ENCODE assay signal across 8 cellular contexts in genomic region chr6:163180874-163181541, GRCh38.
DNase-seq lines count a peak whose midpoint lies in the region; ATAC-seq and TF ChIP-seq lines count a peak whose summit lies in the region.

No MANE protein-coding gene starts in this region.

- H3K27me3 ChIP-seq in Peyer's patch (no peaks in the 10 kb centered on the region), fibroblast of lung (ENCODE audit: control insufficient read depth, insufficient read depth, low read length) (no peaks in the 10 kb centered on the region), SK-N-SH (ENCODE audit: insufficient read depth) (no peaks in the 10 kb centered on the region)

- no peaks in the 10 kb centered on the region for H3K79me2 ChIP-seq in fibroblast of lung (ENCODE audit: control insufficient read depth, insufficient read depth, low read length)
- H3K79me2 ChIP-seq in SK-N-SH (ENCODE audit: insufficient read depth) = no peaks in the 10 kb centered on the region

- POLR2A ChIA-PET in SK-N-SH (lab: Yijun Ruan, JAX) = no interaction called here

- 68% methylated on average over 14 of the region's 17 CpGs for WGBS in SK-N-SH (ENCODE audit: low lambda C conversion rate)

- H3K27ac ChIP-seq in Peyer's patch (no peak overlapping the region), fibroblast of lung (ENCODE audit: insufficient read depth, low read length) (no peak overlapping the region), SK-N-SH (ENCODE audit: low read depth in 2 of 2, low read length in 1 of 2) (no peak overlapping the region)

- CTCF ChIA-PET in SK-N-SH (lab: Yijun Ruan, JAX) = interaction anchor here (1.0 kb wide), 1 partner anchor 11 kb away, joined by 3 read pairs; no protein-coding TSS in a partner anchor

- H3K36me3 ChIP-seq in Peyer's patch (no peaks in the 10 kb centered on the region), fibroblast of lung (ENCODE audit: control insufficient read depth, insufficient read depth, low read length) (no peaks in the 10 kb centered on the region), SK-N-SH (replicated peaks in 1 of 2; ENCODE audit: control insufficient read depth in 1 of 2, insufficient read depth in 2 of 2, low read length in 1 of 2) (no peaks in the 10 kb centered on the region)

- H3K4me3 Mint-ChIP-seq in nephron = no peak overlapping the region
- no peak overlapping the region for H3K4me3 Mint-ChIP-seq in activated T-helper 1 cell treated with anti-CD3 and anti-CD28 coated beads, Interleukin-12 subunit alpha, Interleukin-12 subunit beta, Interleukin-2, Interleukin-4 antibody, amounts not matched to agents 30 ng/mL and 10 ng/mL and 1 ng/mL, durations not matched to agents 14 hours and 24 hours and 36 hours

- H3K9ac ChIP-seq in fibroblast of lung (ENCODE audit: insufficient read depth, low read length) = no peak overlapping the region
- H3K9ac ChIP-seq in SK-N-SH = no peak overlapping the region

- no peak for TF ChIP-seq RAD21 in SK-N-SH (IDR thresholded peaks at IDR 0.05; ENCODE audit: low read length)

- no peak for ATAC-seq in GM21717 (IDR thresholded peaks at IDR 0.05; ENCODE audit: unreplicated experiment)

- DNase-seq in NCI-H345 (lab: John Stamatoyannopoulos, UW) (peak; percentile 3), NCI-H345 treated with DMSO at 0.1 percent for 48 hours (lab: John Stamatoyannopoulos, UW; ENCODE audit: unreplicated experiment) (no peak), Peyer's patch (peak in 1 of 3 donors; percentile 53), fibroblast of lung (ENCODE audit: low read depth in 2 of 2) (peak; percentile 56 to 74), SK-N-SH (no peak)
- no peak for DNase-seq in activated T-helper 1 cell treated with anti-CD3 and anti-CD28 coated beads, Interleukin-12 subunit alpha, Interleukin-12 subunit beta, Interleukin-2, Interleukin-4 antibody, amounts not matched to agents 30 ng/mL and 10 ng/mL and 1 ng/mL, durations not matched to agents 14 hours and 24 hours and 36 hours (ENCODE audit: low spot score)

- H3K4me1 Mint-ChIP-seq in nephron = peaks cover 12% of the 10 kb centered on the region
- no peaks in the 10 kb centered on the region for H3K4me1 Mint-ChIP-seq in activated T-helper 1 cell treated with anti-CD3 and anti-CD28 coated beads, Interleukin-12 subunit alpha, Interleukin-12 subunit beta, Interleukin-2, Interleukin-4 antibody, amounts not matched to agents 30 ng/mL and 10 ng/mL and 1 ng/mL, durations not matched to agents 14 hours and 24 hours and 36 hours (ENCODE audit: low read depth)

- no peaks in the 10 kb centered on the region for H3F3A ChIP-seq in SK-N-SH (replicated peaks; ENCODE audit: insufficient read depth)

- no peaks in the 10 kb centered on the region for H3K4me1 ChIP-seq in Peyer's patch
- H3K4me1 ChIP-seq in fibroblast of lung (ENCODE audit: control insufficient read depth, extremely low read depth, insufficient read depth, low read length) = no peaks in the 10 kb centered on the region
- peaks cover 0 to 3% of the 10 kb centered on the region in 2 experiments; a peak in 1 of 4 replicates for H3K4me1 ChIP-seq in SK-N-SH (ENCODE audit: control insufficient read depth in 1 of 2, insufficient read depth in 2 of 2, low read depth in 1 of 2, low read length in 1 of 2)

- TF ChIP-seq EP300 in SK-N-SH (IDR thresholded peaks at IDR 0.05; ENCODE audit: borderline replicate concordance in 1 of 2, low read depth in 1 of 2, low read length in 1 of 2) = no peak

- H3K4me3 ChIP-seq in Peyer's patch (no peak overlapping the region), fibroblast of lung (replicated peaks in 1 of 4; ENCODE audit: control extremely low read depth in 1 of 4, insufficient read depth in 1 of 4, low read depth in 3 of 4, low read length in 4 of 4) (no peak overlapping the region), SK-N-SH (ENCODE audit: low read depth in 2 of 2, low read length in 1 of 2) (no peak overlapping the region)

- H3K27me3 Mint-ChIP-seq in nephron (ENCODE audit: low read depth) = peaks cover 4% of the 10 kb centered on the region
- H3K27me3 Mint-ChIP-seq in activated T-helper 1 cell treated with anti-CD3 and anti-CD28 coated beads, Interleukin-12 subunit alpha, Interleukin-12 subunit beta, Interleukin-2, Interleukin-4 antibody, amounts not matched to agents 30 ng/mL and 10 ng/mL and 1 ng/mL, durations not matched to agents 14 hours and 24 hours and 36 hours (ENCODE audit: insufficient read depth) = peaks cover 2% of the 10 kb centered on the region

- intact Hi-C loops in activated T-helper 1 cell treated with anti-CD3 and anti-CD28 coated beads, Interleukin-12 subunit alpha, Interleukin-12 subunit beta, Interleukin-2, Interleukin-4 antibody, amounts not matched to agents 30 ng/mL and 10 ng/mL and 1 ng/mL, durations not matched to agents 14 hours and 24 hours and 36 hours (cut with micrococcal nuclease) = no loop called here

- no peak for TF ChIP-seq POLR2A in Peyer's patch (IDR thresholded peaks at IDR 0.05)

- H3K36me3 Mint-ChIP-seq in nephron (ENCODE audit: low read depth) = no peaks in the 10 kb centered on the region
- no peaks in the 10 kb centered on the region for H3K36me3 Mint-ChIP-seq in activated T-helper 1 cell treated with anti-CD3 and anti-CD28 coated beads, Interleukin-12 subunit alpha, Interleukin-12 subunit beta, Interleukin-2, Interleukin-4 antibody, amounts not matched to agents 30 ng/mL and 10 ng/mL and 1 ng/mL, durations not matched to agents 14 hours and 24 hours and 36 hours (ENCODE audit: low read depth)

- peak in 4 of 6 experiments; percentile 28 to 34 (median 32) for TF ChIP-seq CTCF in Peyer's patch (IDR thresholded peaks at IDR 0.05)
- peak in 1 of 2 donors; percentile 60 for TF ChIP-seq CTCF in fibroblast of lung (conservative IDR thresholded peaks at IDR 0.05 in 1 of 2, IDR thresholded peaks at IDR 0.05 in 1 of 2; ENCODE audit: low read depth in 1 of 2, low read length in 2 of 2)
- peak; percentile 39 to 63 (median 39) for TF ChIP-seq CTCF in nephron (IDR thresholded peaks at IDR 0.05; ENCODE audit: unreplicated experiment in 3 of 3)
- no peak for TF ChIP-seq CTCF in SK-N-SH (IDR thresholded peaks at IDR 0.05)

- H3K4me2 ChIP-seq in fibroblast of lung (ENCODE audit: extremely low read depth, insufficient read depth, low read length) = no peak overlapping the region
- H3K4me2 ChIP-seq in SK-N-SH = no peak overlapping the region

- H2AFZ ChIP-seq in fibroblast of lung (ENCODE audit: low read length) = no peak overlapping the region
- H2AFZ ChIP-seq in SK-N-SH (ENCODE audit: low read depth) = no peak overlapping the region

- H3K9me3 Mint-ChIP-seq in nephron = no peaks in the 10 kb centered on the region
- H3K9me3 Mint-ChIP-seq in activated T-helper 1 cell treated with anti-CD3 and anti-CD28 coated beads, Interleukin-12 subunit alpha, Interleukin-12 subunit beta, Interleukin-2, Interleukin-4 antibody, amounts not matched to agents 30 ng/mL and 10 ng/mL and 1 ng/mL, durations not matched to agents 14 hours and 24 hours and 36 hours = no peaks in the 10 kb centered on the region

- H3K9me3 ChIP-seq in Peyer's patch (no peaks in the 10 kb centered on the region), fibroblast of lung (ENCODE audit: control insufficient read depth, insufficient read depth, low read depth, low read length) (no peaks in the 10 kb centered on the region), SK-N-SH (no peaks in the 10 kb centered on the region)

- H3K9me2 ChIP-seq in SK-N-SH = no peaks in the 10 kb centered on the region

- no peak overlapping the region for H3K27ac Mint-ChIP-seq in nephron
- H3K27ac Mint-ChIP-seq in activated T-helper 1 cell treated with anti-CD3 and anti-CD28 coated beads, Interleukin-12 subunit alpha, Interleukin-12 subunit beta, Interleukin-2, Interleukin-4 antibody, amounts not matched to agents 30 ng/mL and 10 ng/mL and 1 ng/mL, durations not matched to agents 14 hours and 24 hours and 36 hours = no peak overlapping the region

- H4K20me1 ChIP-seq in fibroblast of lung (ENCODE audit: control insufficient read depth, extremely low read depth, insufficient read depth, low read length) (no peaks in the 10 kb centered on the region), SK-N-SH (ENCODE audit: insufficient read depth) (no peaks in the 10 kb centered on the region)

TF ChIP-seq in SK-N-SH, 30 proteins besides CTCF, POLR2A, EP300 and RAD21 (continues in another document):
- TF ChIP-seq, protein P1, sequence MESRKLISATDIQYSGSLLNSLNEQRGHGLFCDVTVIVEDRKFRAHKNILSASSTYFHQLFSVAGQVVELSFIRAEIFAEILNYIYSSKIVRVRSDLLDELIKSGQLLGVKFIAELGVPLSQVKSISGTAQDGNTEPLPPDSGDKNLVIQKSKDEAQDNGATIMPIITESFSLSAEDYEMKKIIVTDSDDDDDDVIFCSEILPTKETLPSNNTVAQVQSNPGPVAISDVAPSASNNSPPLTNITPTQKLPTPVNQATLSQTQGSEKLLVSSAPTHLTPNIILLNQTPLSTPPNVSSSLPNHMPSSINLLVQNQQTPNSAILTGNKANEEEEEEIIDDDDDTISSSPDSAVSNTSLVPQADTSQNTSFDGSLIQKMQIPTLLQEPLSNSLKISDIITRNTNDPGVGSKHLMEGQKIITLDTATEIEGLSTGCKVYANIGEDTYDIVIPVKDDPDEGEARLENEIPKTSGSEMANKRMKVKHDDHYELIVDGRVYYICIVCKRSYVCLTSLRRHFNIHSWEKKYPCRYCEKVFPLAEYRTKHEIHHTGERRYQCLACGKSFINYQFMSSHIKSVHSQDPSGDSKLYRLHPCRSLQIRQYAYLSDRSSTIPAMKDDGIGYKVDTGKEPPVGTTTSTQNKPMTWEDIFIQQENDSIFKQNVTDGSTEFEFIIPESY (IDR thresholded peaks at IDR 0.05; ENCODE audit: borderline replicate concordance, low read depth) = no peak
- TF ChIP-seq GABPA (IDR thresholded peaks at IDR 0.05; ENCODE audit: low read depth) (no peak), IRF3 (IDR thresholded peaks at IDR 0.05; ENCODE audit: low read depth, low read length) (no peak), FOXJ3 (CRISPR knock-in tag; IDR thresholded peaks at IDR 0.05) (no peak), TCF12 (IDR thresholded peaks at IDR 0.05) (no peak), SMC3 (IDR thresholded peaks at IDR 0.05; ENCODE audit: low read depth, low read length) (no peak)

Comparison
In these comparisons a context has a peak if more than half of its experiments do, and no peak if none do; other contexts are left out.
1. DNase-seq: peak in NCI-H345 (single experiment) and fibroblast of lung (2 of 2); none in NCI-H345 treated with DMSO at 0.1 percent for 48 hours (single experiment), SK-N-SH (single experiment) and activated T-helper 1 cell treated with anti-CD3 and anti-CD28 coated beads, Interleukin-12 subunit alpha, Interleukin-12 subunit beta, Interleukin-2, Interleukin-4 antibody, amounts not matched to agents 30 ng/mL and 10 ng/mL and 1 ng/mL, durations not matched to agents 14 hours and 24 hours and 36 hours (single experiment).